In the genomic region with DNA sequence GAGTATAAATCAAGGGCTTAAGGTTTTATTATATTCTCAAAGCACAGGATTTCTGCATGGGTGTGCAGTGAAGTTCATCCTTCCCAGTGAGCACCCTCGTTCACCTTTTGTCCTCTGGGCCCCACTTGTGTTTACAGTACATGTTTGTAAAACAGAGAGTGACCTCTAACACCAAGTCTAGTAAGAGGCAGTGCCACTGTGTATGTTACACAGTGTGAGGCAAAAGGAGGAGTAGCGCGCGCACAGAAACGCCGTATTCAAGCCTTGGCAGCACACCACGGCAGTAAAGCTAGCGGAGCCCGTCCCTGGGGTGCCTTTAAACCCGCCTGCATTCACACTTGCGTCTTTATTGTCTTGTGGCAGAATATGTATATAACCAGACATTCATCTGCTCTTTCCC, we compare ENCODE assay signal across 1 cellular context.
TF ChIP-seq lines count a peak whose summit lies in the region.

No MANE protein-coding gene starts in this region.

TF ChIP-seq in HepG2, 621 proteins besides CTCF, POLR2A, EP300 and RAD21 (continued from another document and continues in another):
- TF ChIP-seq, protein P1, sequence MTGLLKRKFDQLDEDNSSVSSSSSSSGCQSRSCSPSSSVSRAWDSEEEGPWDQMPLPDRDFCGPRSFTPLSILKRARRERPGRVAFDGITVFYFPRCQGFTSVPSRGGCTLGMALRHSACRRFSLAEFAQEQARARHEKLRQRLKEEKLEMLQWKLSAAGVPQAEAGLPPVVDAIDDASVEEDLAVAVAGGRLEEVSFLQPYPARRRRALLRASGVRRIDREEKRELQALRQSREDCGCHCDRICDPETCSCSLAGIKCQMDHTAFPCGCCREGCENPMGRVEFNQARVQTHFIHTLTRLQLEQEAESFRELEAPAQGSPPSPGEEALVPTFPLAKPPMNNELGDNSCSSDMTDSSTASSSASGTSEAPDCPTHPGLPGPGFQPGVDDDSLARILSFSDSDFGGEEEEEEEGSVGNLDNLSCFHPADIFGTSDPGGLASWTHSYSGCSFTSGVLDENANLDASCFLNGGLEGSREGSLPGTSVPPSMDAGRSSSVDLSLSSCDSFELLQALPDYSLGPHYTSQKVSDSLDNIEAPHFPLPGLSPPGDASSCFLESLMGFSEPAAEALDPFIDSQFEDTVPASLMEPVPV (CRISPR knock-in tag; IDR thresholded peaks at IDR 0.05) = no peak
- TF ChIP-seq RFX1 (IDR thresholded peaks at IDR 0.05) (no peak), REXO4 (CRISPR knock-in tag; IDR thresholded peaks at IDR 0.05; ENCODE audit: borderline replicate concordance) (no peak), ZNF615 (CRISPR knock-in tag; IDR thresholded peaks at IDR 0.05; ENCODE audit: borderline replicate concordance) (no peak), SRSF4 (IDR thresholded peaks at IDR 0.05; ENCODE audit: low read depth, low read length, poor library complexity, severe bottlenecking) (no peak), SNRNP70 (IDR thresholded peaks at IDR 0.05; ENCODE audit: low read depth, low read length) (no peak), KDM3A (CRISPR knock-in tag; IDR thresholded peaks at IDR 0.05; ENCODE audit: low read depth) (no peak; the same call in 1 of the 2 replicates), SOX13 (IDR thresholded peaks at IDR 0.05) (no peak), SOX13 (CRISPR knock-in tag; conservative IDR thresholded peaks at IDR 0.05 in 1 of 2, IDR thresholded peaks at IDR 0.05 in 1 of 2) (peak in 1 of 2 experiments; percentile 65; a peak in 2 of 4 replicates), ZNF562 (CRISPR knock-in tag; IDR thresholded peaks at IDR 0.05; ENCODE audit: borderline replicate concordance) (no peak), ZNF547 (CRISPR knock-in tag; IDR thresholded peaks at IDR 0.05) (no peak), MYNN (CRISPR knock-in tag; IDR thresholded peaks at IDR 0.05; ENCODE audit: low read depth) (no peak), SMAD1 (CRISPR knock-in tag; IDR thresholded peaks at IDR 0.05; ENCODE audit: borderline replicate concordance, low read depth) (no peak), ZNF333 (CRISPR knock-in tag; IDR thresholded peaks at IDR 0.05; ENCODE audit: borderline replicate concordance) (no peak), CC2D1A (CRISPR knock-in tag; IDR thresholded peaks at IDR 0.05) (no peak), SRSF1 (optimal IDR thresholded peaks at IDR 0.05; ENCODE audit: low read depth, low read length) (no peak), SOX6 (IDR thresholded peaks at IDR 0.05) (no peak), SOX6 (CRISPR knock-in tag; IDR thresholded peaks at IDR 0.05) (peak; percentile 59; the same call in 1 of the 2 replicates), ELF1 (CRISPR knock-in tag; IDR thresholded peaks at IDR 0.05) (no peak), ELF3 (CRISPR knock-in tag; IDR thresholded peaks at IDR 0.05) (0 out of 2 replicates have a peak, but pooled peaks have one; percentile 19), KMT2B (CRISPR knock-in tag; IDR thresholded peaks at IDR 0.05) (no peak), ZFP36 (IDR thresholded peaks at IDR 0.05; ENCODE audit: borderline replicate concordance, low read depth, low read length, partially characterized antibody) (no peak), ZSCAN30 (CRISPR knock-in tag; IDR thresholded peaks at IDR 0.05) (no peak), ZNF34 (CRISPR knock-in tag; IDR thresholded peaks at IDR 0.05; ENCODE audit: borderline replicate concordance) (no peak), HMG20A (CRISPR knock-in tag; IDR thresholded peaks at IDR 0.05; ENCODE audit: borderline replicate concordance) (peak; percentile 40; the same call in 1 of the 2 replicates), DMAP1 (CRISPR knock-in tag; IDR thresholded peaks at IDR 0.05) (no peak), SAP130 (CRISPR knock-in tag; IDR thresholded peaks at IDR 0.05; ENCODE audit: low read depth) (peak; percentile 26; the same call in 1 of the 2 replicates), SMAD9 (CRISPR knock-in tag; IDR thresholded peaks at IDR 0.05) (no peak), ZBTB7A (CRISPR knock-in tag; IDR thresholded peaks at IDR 0.05) (no peak), ETV5 (CRISPR knock-in tag; IDR thresholded peaks at IDR 0.05; ENCODE audit: borderline replicate concordance) (no peak), TMF1 (CRISPR knock-in tag; IDR thresholded peaks at IDR 0.05; ENCODE audit: low read depth) (no peak), ESRRA (CRISPR knock-in tag; IDR thresholded peaks at IDR 0.05; ENCODE audit: low read depth) (peak; percentile 93), NKX3-1 (CRISPR knock-in tag; IDR thresholded peaks at IDR 0.05) (no peak), RBM39 (IDR thresholded peaks at IDR 0.05; ENCODE audit: low read depth, low read length, poor library complexity, severe bottlenecking) (no peak), XRCC5 (optimal IDR thresholded peaks at IDR 0.05; ENCODE audit: low read length) (no peak)
- TF ChIP-seq, protein P2, sequence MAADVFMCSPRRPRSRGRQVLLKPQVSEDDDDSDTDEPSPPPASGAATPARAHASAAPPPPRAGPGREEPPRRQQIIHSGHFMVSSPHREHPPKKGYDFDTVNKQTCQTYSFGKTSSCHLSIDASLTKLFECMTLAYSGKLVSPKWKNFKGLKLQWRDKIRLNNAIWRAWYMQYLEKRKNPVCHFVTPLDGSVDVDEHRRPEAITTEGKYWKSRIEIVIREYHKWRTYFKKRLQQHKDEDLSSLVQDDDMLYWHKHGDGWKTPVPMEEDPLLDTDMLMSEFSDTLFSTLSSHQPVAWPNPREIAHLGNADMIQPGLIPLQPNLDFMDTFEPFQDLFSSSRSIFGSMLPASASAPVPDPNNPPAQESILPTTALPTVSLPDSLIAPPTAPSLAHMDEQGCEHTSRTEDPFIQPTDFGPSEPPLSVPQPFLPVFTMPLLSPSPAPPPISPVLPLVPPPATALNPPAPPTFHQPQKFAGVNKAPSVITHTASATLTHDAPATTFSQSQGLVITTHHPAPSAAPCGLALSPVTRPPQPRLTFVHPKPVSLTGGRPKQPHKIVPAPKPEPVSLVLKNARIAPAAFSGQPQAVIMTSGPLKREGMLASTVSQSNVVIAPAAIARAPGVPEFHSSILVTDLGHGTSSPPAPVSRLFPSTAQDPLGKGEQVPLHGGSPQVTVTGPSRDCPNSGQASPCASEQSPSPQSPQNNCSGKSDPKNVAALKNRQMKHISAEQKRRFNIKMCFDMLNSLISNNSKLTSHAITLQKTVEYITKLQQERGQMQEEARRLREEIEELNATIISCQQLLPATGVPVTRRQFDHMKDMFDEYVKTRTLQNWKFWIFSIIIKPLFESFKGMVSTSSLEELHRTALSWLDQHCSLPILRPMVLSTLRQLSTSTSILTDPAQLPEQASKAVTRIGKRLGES (CRISPR knock-in tag; IDR thresholded peaks at IDR 0.05; ENCODE audit: borderline replicate concordance) = no peak
- TF ChIP-seq, protein P3, sequence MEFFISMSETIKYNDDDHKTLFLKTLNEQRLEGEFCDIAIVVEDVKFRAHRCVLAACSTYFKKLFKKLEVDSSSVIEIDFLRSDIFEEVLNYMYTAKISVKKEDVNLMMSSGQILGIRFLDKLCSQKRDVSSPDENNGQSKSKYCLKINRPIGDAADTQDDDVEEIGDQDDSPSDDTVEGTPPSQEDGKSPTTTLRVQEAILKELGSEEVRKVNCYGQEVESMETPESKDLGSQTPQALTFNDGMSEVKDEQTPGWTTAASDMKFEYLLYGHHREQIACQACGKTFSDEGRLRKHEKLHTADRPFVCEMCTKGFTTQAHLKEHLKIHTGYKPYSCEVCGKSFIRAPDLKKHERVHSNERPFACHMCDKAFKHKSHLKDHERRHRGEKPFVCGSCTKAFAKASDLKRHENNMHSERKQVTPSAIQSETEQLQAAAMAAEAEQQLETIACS (CRISPR knock-in tag; IDR thresholded peaks at IDR 0.05) = no peak
- TF ChIP-seq, protein P4, sequence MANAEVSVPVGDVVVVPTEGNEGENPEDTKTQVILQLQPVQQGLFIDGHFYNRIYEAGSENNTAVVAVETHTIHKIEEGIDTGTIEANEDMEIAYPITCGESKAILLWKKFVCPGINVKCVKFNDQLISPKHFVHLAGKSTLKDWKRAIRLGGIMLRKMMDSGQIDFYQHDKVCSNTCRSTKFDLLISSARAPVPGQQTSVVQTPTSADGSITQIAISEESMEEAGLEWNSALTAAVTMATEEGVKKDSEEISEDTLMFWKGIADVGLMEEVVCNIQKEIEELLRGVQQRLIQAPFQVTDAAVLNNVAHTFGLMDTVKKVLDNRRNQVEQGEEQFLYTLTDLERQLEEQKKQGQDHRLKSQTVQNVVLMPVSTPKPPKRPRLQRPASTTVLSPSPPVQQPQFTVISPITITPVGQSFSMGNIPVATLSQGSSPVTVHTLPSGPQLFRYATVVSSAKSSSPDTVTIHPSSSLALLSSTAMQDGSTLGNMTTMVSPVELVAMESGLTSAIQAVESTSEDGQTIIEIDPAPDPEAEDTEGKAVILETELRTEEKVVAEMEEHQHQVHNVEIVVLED (CRISPR knock-in tag; IDR thresholded peaks at IDR 0.05; ENCODE audit: borderline replicate concordance) = no peak
- TF ChIP-seq, protein P5, sequence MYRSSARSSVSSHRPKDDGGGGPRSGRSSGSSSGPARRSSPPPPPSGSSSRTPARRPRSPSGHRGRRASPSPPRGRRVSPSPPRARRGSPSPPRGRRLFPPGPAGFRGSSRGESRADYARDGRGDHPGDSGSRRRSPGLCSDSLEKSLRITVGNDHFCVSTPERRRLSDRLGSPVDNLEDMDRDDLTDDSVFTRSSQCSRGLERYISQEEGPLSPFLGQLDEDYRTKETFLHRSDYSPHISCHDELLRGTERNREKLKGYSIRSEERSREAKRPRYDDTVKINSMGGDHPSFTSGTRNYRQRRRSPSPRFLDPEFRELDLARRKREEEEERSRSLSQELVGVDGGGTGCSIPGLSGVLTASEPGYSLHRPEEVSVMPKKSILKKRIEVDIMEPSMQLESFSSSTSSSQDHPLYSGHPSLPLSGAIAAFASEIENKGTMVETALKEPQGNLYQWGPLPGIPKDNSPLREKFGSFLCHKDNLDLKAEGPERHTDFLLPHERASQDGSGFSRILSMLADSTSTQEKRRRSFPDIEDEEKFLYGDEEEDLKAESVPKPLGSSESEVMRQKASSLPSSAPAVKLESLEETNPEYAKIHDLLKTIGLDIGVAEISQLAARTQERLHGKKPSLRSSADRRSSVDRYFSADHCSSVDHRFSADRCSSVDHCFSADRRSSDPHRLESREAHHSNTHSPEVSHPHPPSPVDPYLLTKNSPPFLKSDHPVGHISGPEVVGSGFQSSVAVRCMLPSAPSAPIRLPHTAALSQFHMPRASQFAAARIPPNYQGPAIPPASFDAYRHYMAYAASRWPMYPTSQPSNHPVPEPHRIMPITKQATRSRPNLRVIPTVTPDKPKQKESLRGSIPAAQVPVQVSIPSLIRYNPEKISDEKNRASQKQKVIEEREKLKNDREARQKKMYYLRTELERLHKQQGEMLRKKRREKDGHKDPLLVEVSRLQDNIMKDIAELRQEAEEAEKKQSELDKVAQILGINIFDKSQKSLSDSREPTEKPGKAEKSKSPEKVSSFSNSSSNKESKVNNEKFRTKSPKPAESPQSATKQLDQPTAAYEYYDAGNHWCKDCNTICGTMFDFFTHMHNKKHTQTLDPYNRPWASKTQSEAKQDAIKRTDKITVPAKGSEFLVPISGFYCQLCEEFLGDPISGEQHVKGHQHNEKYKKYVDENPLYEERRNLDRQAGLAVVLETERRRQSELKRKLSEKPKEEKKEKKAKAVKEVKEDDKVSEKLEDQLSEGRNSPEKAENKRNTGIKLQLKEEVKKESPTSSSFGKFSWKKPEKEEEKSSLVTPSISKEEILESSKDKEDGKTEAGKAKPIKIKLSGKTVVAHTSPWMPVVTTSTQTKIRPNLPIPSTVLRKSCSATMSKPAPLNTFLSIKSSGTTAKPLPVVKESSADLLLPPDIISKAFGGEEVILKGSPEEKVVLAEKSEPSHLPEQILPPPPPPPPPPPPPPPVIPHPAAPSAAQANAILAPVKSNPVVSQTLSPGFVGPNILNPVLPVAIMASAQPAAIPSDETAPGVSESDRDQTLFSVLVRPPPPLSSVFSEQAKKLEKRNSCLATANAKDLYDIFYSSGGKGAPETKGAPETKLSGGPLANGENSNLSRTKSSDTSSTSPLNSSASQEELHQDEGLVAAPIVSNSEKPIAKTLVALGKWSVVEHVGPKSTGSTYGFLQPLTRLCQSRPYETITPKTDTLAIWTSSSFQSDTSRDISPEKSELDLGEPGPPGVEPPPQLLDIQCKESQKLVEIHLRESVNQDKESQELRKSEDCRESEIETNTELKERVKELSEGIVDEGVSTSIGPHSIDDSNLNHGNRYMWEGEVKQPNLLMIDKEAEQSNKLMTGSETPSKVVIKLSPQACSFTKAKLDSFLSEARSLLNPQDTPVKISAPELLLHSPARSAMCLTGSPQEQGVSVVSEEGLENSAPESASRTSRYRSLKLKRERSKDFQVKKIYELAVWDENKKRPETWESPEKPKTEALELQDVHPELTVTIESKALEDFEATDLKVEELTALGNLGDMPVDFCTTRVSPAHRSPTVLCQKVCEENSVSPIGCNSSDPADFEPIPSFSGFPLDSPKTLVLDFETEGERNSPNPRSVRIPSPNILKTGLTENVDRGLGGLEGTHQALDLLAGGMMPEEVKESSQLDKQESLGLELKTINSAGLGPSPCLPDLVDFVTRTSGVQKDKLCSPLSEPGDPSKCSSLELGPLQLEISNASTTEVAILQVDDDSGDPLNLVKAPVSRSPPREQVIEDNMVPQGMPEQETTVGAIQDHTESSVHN (CRISPR knock-in tag; IDR thresholded peaks at IDR 0.05) = no peak
- TF ChIP-seq, protein P6, sequence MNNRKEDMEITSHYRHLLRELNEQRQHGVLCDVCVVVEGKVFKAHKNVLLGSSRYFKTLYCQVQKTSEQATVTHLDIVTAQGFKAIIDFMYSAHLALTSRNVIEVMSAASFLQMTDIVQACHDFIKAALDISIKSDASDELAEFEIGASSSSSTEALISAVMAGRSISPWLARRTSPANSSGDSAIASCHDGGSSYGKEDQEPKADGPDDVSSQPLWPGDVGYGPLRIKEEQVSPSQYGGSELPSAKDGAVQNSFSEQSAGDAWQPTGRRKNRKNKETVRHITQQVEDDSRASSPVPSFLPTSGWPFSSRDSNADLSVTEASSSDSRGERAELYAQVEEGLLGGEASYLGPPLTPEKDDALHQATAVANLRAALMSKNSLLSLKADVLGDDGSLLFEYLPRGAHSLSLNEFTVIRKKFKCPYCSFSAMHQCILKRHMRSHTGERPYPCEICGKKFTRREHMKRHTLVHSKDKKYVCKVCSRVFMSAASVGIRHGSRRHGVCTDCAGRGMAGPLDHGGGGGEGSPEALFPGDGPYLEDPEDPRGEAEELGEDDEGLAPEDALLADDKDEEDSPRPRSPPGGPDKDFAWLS (CRISPR knock-in tag; IDR thresholded peaks at IDR 0.05; ENCODE audit: borderline replicate concordance) = no peak
- TF ChIP-seq, protein P7, sequence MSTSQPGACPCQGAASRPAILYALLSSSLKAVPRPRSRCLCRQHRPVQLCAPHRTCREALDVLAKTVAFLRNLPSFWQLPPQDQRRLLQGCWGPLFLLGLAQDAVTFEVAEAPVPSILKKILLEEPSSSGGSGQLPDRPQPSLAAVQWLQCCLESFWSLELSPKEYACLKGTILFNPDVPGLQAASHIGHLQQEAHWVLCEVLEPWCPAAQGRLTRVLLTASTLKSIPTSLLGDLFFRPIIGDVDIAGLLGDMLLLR (CRISPR knock-in tag; IDR thresholded peaks at IDR 0.05) = no peak
- TF ChIP-seq, protein P8, sequence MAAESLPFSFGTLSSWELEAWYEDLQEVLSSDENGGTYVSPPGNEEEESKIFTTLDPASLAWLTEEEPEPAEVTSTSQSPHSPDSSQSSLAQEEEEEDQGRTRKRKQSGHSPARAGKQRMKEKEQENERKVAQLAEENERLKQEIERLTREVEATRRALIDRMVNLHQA (CRISPR knock-in tag; IDR thresholded peaks at IDR 0.05) = no peak
- TF ChIP-seq, protein P9, sequence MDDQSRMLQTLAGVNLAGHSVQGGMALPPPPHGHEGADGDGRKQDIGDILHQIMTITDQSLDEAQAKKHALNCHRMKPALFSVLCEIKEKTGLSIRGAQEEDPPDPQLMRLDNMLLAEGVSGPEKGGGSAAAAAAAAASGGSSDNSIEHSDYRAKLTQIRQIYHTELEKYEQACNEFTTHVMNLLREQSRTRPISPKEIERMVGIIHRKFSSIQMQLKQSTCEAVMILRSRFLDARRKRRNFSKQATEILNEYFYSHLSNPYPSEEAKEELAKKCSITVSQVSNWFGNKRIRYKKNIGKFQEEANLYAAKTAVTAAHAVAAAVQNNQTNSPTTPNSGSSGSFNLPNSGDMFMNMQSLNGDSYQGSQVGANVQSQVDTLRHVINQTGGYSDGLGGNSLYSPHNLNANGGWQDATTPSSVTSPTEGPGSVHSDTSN (CRISPR knock-in tag; IDR thresholded peaks at IDR 0.05; ENCODE audit: borderline replicate concordance) = no peak
